Comparison of ENCODE assay signal across 29 cellular contexts in genomic region chr4:83921124-83921523, GRCh38.
"Had no signal": no experiment of that assay in that cellular context is flagged by ENCODE, and none has a peak within 500 bp of the region (broad histone marks: within the 10 kb centered on the region; RNA-seq: fewer than 3 reads in every experiment).

No MANE protein-coding gene starts in this region.

- H3K27ac ChIP-seq: colonic mucosa, coronary artery, dorsolateral prefrontal cortex, epithelial cell of prostate, esophagus squamous epithelium, foreskin keratinocyte, gastrocnemius medialis, heart left ventricle, heart right ventricle had no signal

- H3K4me3 ChIP-seq: colonic mucosa, coronary artery, dorsolateral prefrontal cortex, esophagus muscularis mucosa, esophagus squamous epithelium, gastrocnemius medialis, gastroesophageal sphincter, heart left ventricle, heart right ventricle had no signal

- H3K36me3 ChIP-seq: colonic mucosa, esophagus muscularis mucosa, esophagus squamous epithelium, gastrocnemius medialis, gastroesophageal sphincter, heart left ventricle, heart right ventricle had no signal

- H3K9me3 Mint-ChIP-seq: dendritic cell treated with granulocyte-macrophage colony-stimulating factor and Interleukin-4, amounts not matched to agents 40 ng/mL and 50 ng/mL, for 4 days had no signal

- H3K27ac Mint-ChIP-seq: dendritic cell treated with granulocyte-macrophage colony-stimulating factor and Interleukin-4, amounts not matched to agents 40 ng/mL and 50 ng/mL, for 4 days; effector memory CD8-positive, alpha-beta T cell; endodermal cell had no signal

- H3K4me1 ChIP-seq: colonic mucosa, esophagus squamous epithelium, foreskin keratinocyte, gastrocnemius medialis, heart left ventricle, heart right ventricle had no signal

- ATAC-seq: effector memory CD8-positive, alpha-beta T cell; esophagus mucosa; foreskin keratinocyte; gastrocnemius medialis; gastroesophageal sphincter; heart left ventricle; heart right ventricle had no signal

- H3K4me3 Mint-ChIP-seq: dendritic cell treated with granulocyte-macrophage colony-stimulating factor and Interleukin-4, amounts not matched to agents 40 ng/mL and 50 ng/mL, for 4 days; effector memory CD8-positive, alpha-beta T cell; endodermal cell had no signal

- H3K9me3 ChIP-seq: colonic mucosa, esophagus muscularis mucosa, esophagus squamous epithelium, gastrocnemius medialis, gastroesophageal sphincter, heart left ventricle, heart right ventricle had no signal

- H3K27me3 ChIP-seq: colonic mucosa, esophagus muscularis mucosa, esophagus squamous epithelium, foreskin keratinocyte, gastrocnemius medialis, gastroesophageal sphincter, heart left ventricle, heart right ventricle had no signal

- DNase-seq: colonic mucosa; cortex of kidney; dermis blood vessel endothelial cell; dorsolateral prefrontal cortex; effector CD4-positive, alpha-beta T cell; effector CD8-positive, alpha-beta T cell; effector memory CD4-positive, alpha-beta T cell; effector memory CD8-positive, alpha-beta T cell; endodermal cell; erythroblast; esophagus squamous epithelium; foreskin fibroblast; foreskin keratinocyte; foreskin melanocyte; gastrocnemius medialis; glutamatergic neuron; head of caudate nucleus; heart left ventricle; heart right ventricle had no signal

- H3K27me3 Mint-ChIP-seq: dendritic cell treated with granulocyte-macrophage colony-stimulating factor and Interleukin-4, amounts not matched to agents 40 ng/mL and 50 ng/mL, for 4 days; effector memory CD8-positive, alpha-beta T cell had no signal

- FAIRE-seq: colon, endometrium, endothelial cell of umbilical vein, frontal cortex had no signal
